ENCODE assay signal across 8 cellular contexts in genomic region chr2:85853499-85854165, GRCh38. TPM values are rescaled to one million over a fixed set of nuclear protein-coding genes. Genes with fewer than 3 reads are reported as not detected.
DNase-seq lines count a peak whose midpoint lies in the region; ATAC-seq and TF ChIP-seq lines count a peak whose summit lies in the region.

No MANE protein-coding gene starts in this region.

- no peak for TF ChIP-seq CTCF in GM10266 (IDR thresholded peaks at IDR 0.05; ENCODE audit: control insufficient read depth, insufficient read depth, low read depth, missing control alignments)
- TF ChIP-seq CTCF in dorsolateral prefrontal cortex (IDR thresholded peaks at IDR 0.05 in 54 of 56, conservative IDR thresholded peaks at IDR 0.05 in 2 of 56; ENCODE audit: low read depth in 1 of 56, partially characterized antibody in 56 of 56) = no peak

- peak overlapping the region; percentile 91 for H3K27ac ChIP-seq in KOPT-K1 (ENCODE audit: low read depth, low read length, poor library complexity, severe bottlenecking)
- H3K27ac ChIP-seq in dorsolateral prefrontal cortex = peak overlapping the region in 58 of 59 donors; percentile 13 to 90 (median 76)
- H3K27ac ChIP-seq in temporal lobe (ENCODE audit: low read depth, low read length) = peak overlapping the region; percentile 78

- intact Hi-C loops in dorsolateral prefrontal cortex (cut with DNase I) = no loop called here

- peaks cover 16% of the 10 kb centered on the region for H3K9me3 ChIP-seq in KOPT-K1 (ENCODE audit: insufficient read depth, low read length, poor library complexity, severe bottlenecking)

- no peaks in the 10 kb centered on the region for H3K27me3 ChIP-seq in dorsolateral prefrontal cortex

- peak overlapping the region in 19 of 59 donors; percentile 0 to 42 (median 20) for H3K4me3 ChIP-seq in dorsolateral prefrontal cortex

- peaks cover 17% of the 10 kb centered on the region; the same call in 1 of the 2 replicates for H3K36me3 ChIP-seq in KOPT-K1 (ENCODE audit: insufficient read depth, low read length)

- ATAC-seq in GM21447 (IDR thresholded peaks at IDR 0.05; ENCODE audit: unreplicated experiment) = peak; percentile 52

- DNase-seq in GM10266 (ENCODE audit: extremely low spot score) (peak; percentile 28), dorsolateral prefrontal cortex (no peak), NCI-H1092 (lab: John Stamatoyannopoulos, UW) (no peak), ecto neural progenitor cell (ENCODE audit: low spot score) (no peak), NCI-H526 (lab: John Stamatoyannopoulos, UW) (no peak)

RNA-seq across cellular contexts. Expression of gene ST3GAL5, which starts 35.2 kb away (rescaled TPM):
- total RNA-seq in dorsolateral prefrontal cortex = 100 to 1,000 TPM in 11 of 120 experiments, 10 to 100 TPM in 109; 56.0 to 109 (median 86.7) TPM
- 26.6 TPM for total RNA-seq in temporal lobe
